7 cellular contexts compared by ENCODE assay signal in genomic region chr1:25875856-25876692, GRCh38. TPM values are rescaled to one million over a fixed set of nuclear protein-coding genes. Genes with fewer than 3 reads are reported as not detected.
DNase-seq lines count a peak whose midpoint lies in the region; ATAC-seq and TF ChIP-seq lines count a peak whose summit lies in the region.

No MANE protein-coding gene starts in this region.

- TSS peak; percentile 10 for BruUV-seq in PC-3 (replicated peaks; lab: Mats Ljungman, UMichigan)

- TF ChIP-seq CTCF in PC-3 (conservative IDR thresholded peaks at IDR 0.05; ENCODE audit: low read depth, low read length), result no peak
- TF ChIP-seq CTCF in neural progenitor cell (IDR thresholded peaks at IDR 0.05), result no peak

- ATAC-seq in GM21447 (IDR thresholded peaks at IDR 0.05; ENCODE audit: unreplicated experiment), result peak; percentile 15
- ATAC-seq in PC-3, result no peak

- CTCF ChIA-PET in PC-3 (lab: Charles Lee), result interaction anchor here (0.6 to 1.0 kb wide), 2 partner anchors 39 to 72 kb away, joined by 3 read pairs; no protein-coding TSS in a partner anchor

- H3K27ac ChIP-seq in PC-3 (ENCODE audit: low read length), result no peak overlapping the region
- H3K27ac ChIP-seq in epithelial cell of prostate, result peak overlapping the region; percentile 76
- no peak overlapping the region for H3K27ac ChIP-seq in neural progenitor cell

- H3K36me3 Mint-ChIP-seq in neural progenitor cell, result no peaks in the 10 kb centered on the region

- H3K27me3 ChIP-seq in PC-3 (ENCODE audit: low read length) (no peaks in the 10 kb centered on the region), neural progenitor cell (peaks cover 28% of the 10 kb centered on the region)

- H3K36me3 ChIP-seq in PC-3 (ENCODE audit: low read depth, low read length) (no peaks in the 10 kb centered on the region), neural progenitor cell (no peaks in the 10 kb centered on the region)

- H3K4me1 ChIP-seq in PC-3 (ENCODE audit: insufficient read depth, low read length), result peaks cover 6% of the 10 kb centered on the region; the same call in 1 of the 2 replicates
- peaks cover 2% of the 10 kb centered on the region for H3K4me1 ChIP-seq in neural progenitor cell

- peak overlapping the region; percentile 85 for H3K4me3 Mint-ChIP-seq in neural progenitor cell

- peak overlapping the region; percentile 94 for H3K4me2 ChIP-seq in PC-3 (ENCODE audit: low read length)
- peak overlapping the region; percentile 81 for H3K4me2 ChIP-seq in neural progenitor cell

- H2AFZ ChIP-seq in PC-3 (ENCODE audit: low read length), result peak overlapping the region; percentile 95
- peak overlapping the region; percentile 96 for H2AFZ ChIP-seq in neural progenitor cell (replicated peaks)

- no peaks in the 10 kb centered on the region for H3F3A ChIP-seq in PC-3 (ENCODE audit: low read length, unreplicated experiment)
- peaks cover 27% of the 10 kb centered on the region for H3F3A ChIP-seq in neural progenitor cell (ENCODE audit: low read depth)

- peaks cover 17% of the 10 kb centered on the region for H3K27me3 Mint-ChIP-seq in neural progenitor cell (ENCODE audit: insufficient read depth, low read depth)

- H3K9me3 Mint-ChIP-seq in neural progenitor cell, result no peaks in the 10 kb centered on the region

- DNase-seq in PC-3 (no peak), epithelial cell of prostate (ENCODE audit: low read depth, low spot score) (no peak), neural progenitor cell (ENCODE audit: low spot score) (peak; percentile 85), occipital lobe (lab: John Stamatoyannopoulos, UW) (no peak), GM03348 (ENCODE audit: low spot score) (no peak), NCI-H1092 (lab: John Stamatoyannopoulos, UW) (no peak)

- peaks cover 7% of the 10 kb centered on the region; the same call in 1 of the 2 replicates for H3K79me2 ChIP-seq in PC-3 (ENCODE audit: low read length)
- H3K79me2 ChIP-seq in neural progenitor cell (ENCODE audit: low read depth), result no peaks in the 10 kb centered on the region

- H3K9me3 ChIP-seq in PC-3 (ENCODE audit: low read length) (no peaks in the 10 kb centered on the region), neural progenitor cell (ENCODE audit: low read depth) (no peaks in the 10 kb centered on the region)

- peak overlapping the region; percentile 95 for H3K27ac Mint-ChIP-seq in neural progenitor cell

- H3K9ac ChIP-seq in PC-3 (ENCODE audit: low read length) (peak overlapping the region; percentile 70; the same call in 1 of the 2 replicates), neural progenitor cell (no peak overlapping the region)

- POLR2A ChIA-PET in PC-3 (lab: Charles Lee; ENCODE audit: unreplicated experiment), result interaction anchor here (0.5 to 0.7 kb wide), 4 partner anchors 26 to 910 kb away, joined by 3 to 17 read pairs (median 6); no protein-coding TSS in a partner anchor

- H3K4me3 ChIP-seq in PC-3 (ENCODE audit: low read length) (peak overlapping the region; percentile 90; the same call in 1 of the 2 replicates), neural progenitor cell (peak overlapping the region; percentile 54)

- H3K9me2 ChIP-seq in PC-3 (replicated peaks; ENCODE audit: low read length), result no peaks in the 10 kb centered on the region

- H3K4me1 Mint-ChIP-seq in neural progenitor cell, result peaks cover 22% of the 10 kb centered on the region

- H4K20me1 ChIP-seq in PC-3 (ENCODE audit: low read length) (no peaks in the 10 kb centered on the region), neural progenitor cell (ENCODE audit: low read depth) (no peaks in the 10 kb centered on the region)

- intact Hi-C loops in PC-3 (cut with micrococcal nuclease), result no loop called here

RNA-seq across cellular contexts. Expression of gene PAQR7, which starts 0.6 kb away (rescaled TPM):
- total RNA-seq in PC-3 (2014; rRNA removed) (6.4 and 7.2 TPM in 2 replicates), neural progenitor cell (ENCODE audit: low replicate concordance) (1.1 and 3.7 TPM in 2 replicates), occipital lobe (8.1 TPM)

RNA-seq across cellular contexts. Expression of gene AUNIP, which starts 16.8 kb away (rescaled TPM):
- total RNA-seq in PC-3 (2014; rRNA removed) (17.6 and 22.2 TPM in 2 replicates), neural progenitor cell (ENCODE audit: low replicate concordance) (15.2 and 17.1 TPM in 2 replicates), occipital lobe (1.7 TPM)

RNA-seq across cellular contexts. Expression of gene STMN1, which starts 30.1 kb away (rescaled TPM):
- total RNA-seq in PC-3 (2014; rRNA removed), result 177 and 206 TPM in 2 replicates
- total RNA-seq in neural progenitor cell (ENCODE audit: low replicate concordance), result 356 and 519 TPM in 2 replicates
- total RNA-seq in occipital lobe, result 706 TPM

RNA-seq across cellular contexts. Expression of gene MTFR1L, which starts 56.3 kb away (rescaled TPM):
- total RNA-seq in PC-3 (2014; rRNA removed) (32.3 and 35.6 TPM in 2 replicates), neural progenitor cell (ENCODE audit: low replicate concordance) (20.7 and 31.2 TPM in 2 replicates), occipital lobe (32.8 TPM)
